Comparison of ENCODE assay signal across 13 cellular contexts in the genomic region with DNA sequence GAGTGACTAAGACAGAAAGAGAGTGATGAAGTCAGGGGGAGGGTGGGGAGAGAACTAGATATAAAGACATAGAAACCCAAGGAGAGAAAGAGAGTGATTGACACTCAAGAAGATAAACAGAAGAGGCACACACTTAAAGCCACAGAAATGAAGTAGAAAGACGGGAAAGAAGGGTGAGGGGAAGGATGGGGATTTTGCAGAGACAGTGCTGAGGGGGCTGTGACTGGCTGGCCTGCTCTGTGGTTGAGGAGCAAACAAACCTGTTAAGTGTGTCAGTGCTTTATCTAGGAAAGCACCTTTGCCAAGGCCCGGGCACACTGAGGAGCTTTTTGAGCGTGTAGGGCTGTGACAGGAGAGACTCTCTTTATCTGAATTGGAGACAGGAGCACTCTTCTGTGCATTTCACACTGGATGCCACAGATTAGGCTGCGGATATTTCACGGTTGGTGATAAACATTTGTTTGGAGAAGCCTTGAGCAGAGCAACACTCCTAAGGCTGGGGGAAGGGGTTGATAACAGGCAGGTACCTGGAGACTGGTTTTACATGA.
DNase-seq lines count a peak whose midpoint lies in the region; ATAC-seq and TF ChIP-seq lines count a peak whose summit lies in the region.
"Had no signal": no experiment of that assay in that cellular context is flagged by ENCODE, and none has a peak within 500 bp of the region (broad histone marks: within the 10 kb centered on the region; RNA-seq: fewer than 3 reads in every experiment).

No MANE protein-coding gene starts in this region.

- TF ChIP-seq POLR2A in erythroblast (IDR thresholded peaks at IDR 0.05; ENCODE audit: low read length) = no peak

- H3K9ac ChIP-seq in Karpas-422 (ENCODE audit: low read length) = no peak overlapping the region

- H3K27ac ChIP-seq in CD4-positive, CD25-positive, alpha-beta regulatory T cell (ENCODE audit: insufficient read depth, low read length, poor library complexity, severe bottlenecking) = no peak overlapping the region
- peak overlapping the region; percentile 40; the same call in 1 of the 2 replicates for H3K27ac ChIP-seq in Karpas-422 (ENCODE audit: low read length)
- H3K27ac ChIP-seq: pancreas had no signal

- no peak for DNase-seq in CD4-positive, CD25-positive, alpha-beta regulatory T cell
- no peak for DNase-seq in Karpas-422
- peak; percentile 30 to 85 for DNase-seq in erythroblast (lab: John Stamatoyannopoulos, UW)
- DNase-seq in NOMO-1 treated with DMSO at 0.1 percent for 48 hours (lab: John Stamatoyannopoulos, UW; ENCODE audit: unreplicated experiment) = no peak
- DNase-seq in naive thymus-derived CD8-positive, alpha-beta T cell = no peak
- DNase-seq in DMS53 treated with DMSO at 0.1 percent for 48 hours (lab: John Stamatoyannopoulos, UW; ENCODE audit: unreplicated experiment) = no peak
- DNase-seq: activated gamma-delta T cell treated with Interleukin-2 at 50 U/mL for 16 hours, BE2C, NCI-H748 treated with DMSO at 0.1 percent for 48 hours, pancreas had no signal

- no peak overlapping the region for H3K4me2 ChIP-seq in Karpas-422 (ENCODE audit: low read depth, low read length, poor library complexity, severe bottlenecking)

- no peak overlapping the region for H2AFZ ChIP-seq in Karpas-422 (ENCODE audit: low read length)

- no peaks in the 10 kb centered on the region for H4K20me1 ChIP-seq in Karpas-422 (ENCODE audit: insufficient read depth, low read depth, low read length)

- no peaks in the 10 kb centered on the region for H3K9me2 ChIP-seq in Karpas-422 (replicated peaks; ENCODE audit: insufficient read depth, low read length)

- peaks cover 16% of the 10 kb centered on the region for H3K79me2 ChIP-seq in Karpas-422 (ENCODE audit: low read length)

- no peaks in the 10 kb centered on the region for H3K27me3 ChIP-seq in CD4-positive, CD25-positive, alpha-beta regulatory T cell (ENCODE audit: control insufficient read depth, insufficient read depth, low read length)
- no peaks in the 10 kb centered on the region for H3K27me3 ChIP-seq in Karpas-422 (ENCODE audit: low read length)
- H3K27me3 ChIP-seq: pancreas had no signal

- no peaks in the 10 kb centered on the region for H3K9me3 Mint-ChIP-seq in CD4-positive, CD25-positive, alpha-beta regulatory T cell
- no peaks in the 10 kb centered on the region for H3K9me3 Mint-ChIP-seq in naive thymus-derived CD8-positive, alpha-beta T cell

- no peaks in the 10 kb centered on the region for H3K4me1 ChIP-seq in CD4-positive, CD25-positive, alpha-beta regulatory T cell (ENCODE audit: control insufficient read depth, insufficient read depth, low read length, poor library complexity, severe bottlenecking)
- peaks cover 41% of the 10 kb centered on the region for H3K4me1 ChIP-seq in Karpas-422 (ENCODE audit: low read length)
- H3K4me1 ChIP-seq: BE2C, pancreas had no signal

- H3K4me1 Mint-ChIP-seq in CD4-positive, CD25-positive, alpha-beta regulatory T cell = peaks cover 0 to 23% (median 9%) of the 10 kb centered on the region in 4 donors
- H3K4me1 Mint-ChIP-seq in naive thymus-derived CD8-positive, alpha-beta T cell = peaks cover 0 to 12% (median 1%) of the 10 kb centered on the region in 4 donors

- H3K36me3 ChIP-seq in CD4-positive, CD25-positive, alpha-beta regulatory T cell (ENCODE audit: control insufficient read depth, insufficient read depth, low read length) = peaks cover 91% of the 10 kb centered on the region
- H3K36me3 ChIP-seq in Karpas-422 (ENCODE audit: insufficient read depth, low read length) = peaks cover 44% of the 10 kb centered on the region
- H3K36me3 ChIP-seq: BE2C, pancreas had no signal

- H3K4me3 ChIP-seq in CD4-positive, CD25-positive, alpha-beta regulatory T cell (ENCODE audit: low read depth, low read length) = no peak overlapping the region
- no peak overlapping the region for H3K4me3 ChIP-seq in Karpas-422 (ENCODE audit: low read length)
- H3K4me3 ChIP-seq: pancreas had no signal

- peak overlapping the region; percentile 11 to 80 (median 72) for H3K27ac Mint-ChIP-seq in CD4-positive, CD25-positive, alpha-beta regulatory T cell
- peak overlapping the region in 4 of 10 donors; percentile 33 to 63 (median 44) for H3K27ac Mint-ChIP-seq in naive thymus-derived CD8-positive, alpha-beta T cell

- peaks cover 75% of the 10 kb centered on the region for H3K36me3 Mint-ChIP-seq in CD4-positive, CD25-positive, alpha-beta regulatory T cell
- peaks cover 12 to 98% (median 52%) of the 10 kb centered on the region in 3 donors for H3K36me3 Mint-ChIP-seq in naive thymus-derived CD8-positive, alpha-beta T cell

- POLR2A ChIA-PET in naive thymus-derived CD8-positive, alpha-beta T cell (lab: Charles Lee) = no interaction called here

- H3K9me3 ChIP-seq in CD4-positive, CD25-positive, alpha-beta regulatory T cell (ENCODE audit: control insufficient read depth in 2 of 2, low read length in 2 of 2) = no peaks in the 10 kb centered on the region
- H3K9me3 ChIP-seq in Karpas-422 (ENCODE audit: low read length) = no peaks in the 10 kb centered on the region
- H3K9me3 ChIP-seq: BE2C, pancreas had no signal

- no peaks in the 10 kb centered on the region for H3K27me3 Mint-ChIP-seq in CD4-positive, CD25-positive, alpha-beta regulatory T cell
- H3K27me3 Mint-ChIP-seq in naive thymus-derived CD8-positive, alpha-beta T cell = no peaks in the 10 kb centered on the region

- no peak for ATAC-seq in CD4-positive, CD25-positive, alpha-beta regulatory T cell (ENCODE audit: low read depth in 2 of 2)
- ATAC-seq in GM19023 (IDR thresholded peaks at IDR 0.05; ENCODE audit: unreplicated experiment) = peak; percentile 70
- no peak for ATAC-seq in HG03442 (IDR thresholded peaks at IDR 0.05; ENCODE audit: unreplicated experiment)
- no peak for ATAC-seq in naive thymus-derived CD8-positive, alpha-beta T cell
- ATAC-seq: HepG2, pancreas had no signal

- H3K4me3 Mint-ChIP-seq in CD4-positive, CD25-positive, alpha-beta regulatory T cell = peak overlapping the region in 1 of 4 donors; percentile 7
- H3K4me3 Mint-ChIP-seq in naive thymus-derived CD8-positive, alpha-beta T cell = no peak overlapping the region

Comparison
In these comparisons a context has a peak if more than half of its experiments do, and no peak if none do; other contexts are left out.
1. DNase-seq: peak in erythroblast (2 of 2); none in CD4-positive, CD25-positive, alpha-beta regulatory T cell (0 of 3), Karpas-422 (single experiment), NOMO-1 treated with DMSO at 0.1 percent for 48 hours (single experiment), naive thymus-derived CD8-positive, alpha-beta T cell (0 of 10) and DMS53 treated with DMSO at 0.1 percent for 48 hours (single experiment).